In the genomic region with DNA sequence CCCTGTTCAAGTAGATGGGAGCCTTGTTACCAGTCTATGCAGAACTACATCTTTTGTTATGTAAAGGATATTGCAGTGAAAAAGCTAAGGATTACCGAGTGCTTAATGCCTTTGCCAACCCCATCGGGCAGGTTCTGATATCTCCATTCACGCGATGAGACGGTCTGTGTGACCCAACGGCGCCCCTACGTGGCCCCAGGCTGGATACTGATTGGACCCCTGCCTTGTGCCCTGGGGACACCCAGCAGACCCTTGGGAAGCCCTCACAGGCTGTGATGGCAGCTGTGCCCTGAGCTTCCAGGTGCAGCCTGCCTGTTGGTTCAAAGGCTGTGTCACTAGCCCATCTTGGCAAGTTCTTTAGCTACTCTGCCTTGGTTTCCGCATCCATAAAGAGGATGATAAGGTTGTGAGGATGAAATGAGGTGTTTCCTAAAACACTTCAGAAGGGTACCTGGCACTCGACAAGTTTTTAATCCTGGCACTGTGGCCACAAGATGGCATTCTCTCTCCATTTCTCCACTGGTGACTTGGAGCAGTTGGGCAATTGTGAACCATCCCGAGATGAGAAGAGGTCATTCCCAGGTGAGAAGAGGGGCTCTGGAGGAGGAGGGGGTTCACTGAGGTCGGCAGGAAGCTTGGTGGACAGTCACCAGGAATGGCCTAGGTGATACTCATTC, we compare ENCODE assay signal across 15 cellular contexts. TPM values are rescaled to one million over a fixed set of nuclear protein-coding genes. Genes with fewer than 3 reads are reported as not detected.
DNase-seq lines count a peak whose midpoint lies in the region; ATAC-seq and TF ChIP-seq lines count a peak whose summit lies in the region.
"Had no signal": no experiment of that assay in that cellular context is flagged by ENCODE, and none has a peak within 500 bp of the region (broad histone marks: within the 10 kb centered on the region; RNA-seq: fewer than 3 reads in every experiment).

No MANE protein-coding gene starts in this region.

- H3K9me2 ChIP-seq in PC-3 (replicated peaks; ENCODE audit: low read length) = no peaks in the 10 kb centered on the region

- peak overlapping the region in 1 of 2 donors; percentile 27 for H3K4me3 Mint-ChIP-seq in activated T-cell treated with anti-CD3 and anti-CD28 coated beads, Interleukin-2, amount 50 U/mL, for 72 hours
- H3K4me3 Mint-ChIP-seq in effector memory CD8-positive, alpha-beta T cell = no peak overlapping the region
- H3K4me3 Mint-ChIP-seq in stimulated activated memory B cell treated with anti-CD40 and anti-IgM and Interleukin-4, amounts not matched to agents 10 μg/mL and 1 μg/mL and 100 μg/mL, for 72 hours = no peak overlapping the region
- H3K4me3 Mint-ChIP-seq: activated T-cell treated with anti-CD3 and anti-CD28 coated beads, Interleukin-2, amount 50 U/mL, for 4 hours had no signal

- H3K4me1 ChIP-seq in PC-3 (ENCODE audit: insufficient read depth, low read length) (peaks cover 30% of the 10 kb centered on the region), psoas muscle (peaks cover 27% of the 10 kb centered on the region)

- no peak overlapping the region for H2AFZ ChIP-seq in PC-3 (ENCODE audit: low read length)

- no peak overlapping the region for H3K9ac ChIP-seq in PC-3 (ENCODE audit: low read length)

- H3K27me3 ChIP-seq in PC-3 (ENCODE audit: low read length) = no peaks in the 10 kb centered on the region
- no peaks in the 10 kb centered on the region for H3K27me3 ChIP-seq in psoas muscle (ENCODE audit: insufficient read depth in 3 of 3, low read length in 2 of 3)
- H3K27me3 ChIP-seq: upper lobe of left lung had no signal

- BruUV-seq in PC-3 (replicated peaks; lab: Mats Ljungman, UMichigan) = no TSS peak

- H3K4me3 ChIP-seq in PC-3 (ENCODE audit: low read length) (no peak overlapping the region), psoas muscle (no peak overlapping the region)
- H3K4me3 ChIP-seq: upper lobe of left lung had no signal

- TF ChIP-seq CTCF in PC-3 (conservative IDR thresholded peaks at IDR 0.05; ENCODE audit: low read depth, low read length) (0 out of 2 replicates have a peak, but pooled peaks have one; percentile 18), psoas muscle (IDR thresholded peaks at IDR 0.05) (no peak)

- H3K27me3 Mint-ChIP-seq in activated T-cell treated with anti-CD3 and anti-CD28 coated beads, Interleukin-2, amount 50 U/mL, for 72 hours (ENCODE audit: low read depth) = no peaks in the 10 kb centered on the region
- no peaks in the 10 kb centered on the region for H3K27me3 Mint-ChIP-seq in effector memory CD8-positive, alpha-beta T cell
- no peaks in the 10 kb centered on the region for H3K27me3 Mint-ChIP-seq in stimulated activated memory B cell treated with anti-CD40 and anti-IgM and Interleukin-4, amounts not matched to agents 10 μg/mL and 1 μg/mL and 100 μg/mL, for 72 hours

- H3F3A ChIP-seq in PC-3 (ENCODE audit: low read length, unreplicated experiment) = no peaks in the 10 kb centered on the region

- WGBS in psoas muscle, 3 donors = 61 to 68% (median 66%) methylated on average over 12 of the region's 12 CpGs

- peaks cover 42% of the 10 kb centered on the region for H3K79me2 ChIP-seq in PC-3 (ENCODE audit: low read length)

- 0 out of 2 replicates have a peak, but pooled peaks cover 5% of the 10 kb centered on the region for H4K20me1 ChIP-seq in PC-3 (ENCODE audit: low read length)

- no peak overlapping the region for H3K4me2 ChIP-seq in PC-3 (ENCODE audit: low read length)

- peaks cover 2 to 8% of the 10 kb centered on the region in 2 donors for H3K36me3 Mint-ChIP-seq in activated T-cell treated with anti-CD3 and anti-CD28 coated beads, Interleukin-2, amount 50 U/mL, for 72 hours (ENCODE audit: insufficient read depth in 2 of 2)
- H3K36me3 Mint-ChIP-seq in effector memory CD8-positive, alpha-beta T cell (ENCODE audit: insufficient read depth) = peaks cover 29% of the 10 kb centered on the region
- peaks cover 18% of the 10 kb centered on the region for H3K36me3 Mint-ChIP-seq in stimulated activated memory B cell treated with anti-CD40 and anti-IgM and Interleukin-4, amounts not matched to agents 10 μg/mL and 1 μg/mL and 100 μg/mL, for 72 hours

- peak overlapping the region; percentile 59 for H3K27ac Mint-ChIP-seq in activated T-cell treated with anti-CD3 and anti-CD28 coated beads, Interleukin-2, amount 50 U/mL, for 72 hours
- peak overlapping the region; percentile 96 for H3K27ac Mint-ChIP-seq in effector memory CD8-positive, alpha-beta T cell
- peak overlapping the region; percentile 89 for H3K27ac Mint-ChIP-seq in stimulated activated memory B cell treated with anti-CD40 and anti-IgM and Interleukin-4, amounts not matched to agents 10 μg/mL and 1 μg/mL and 100 μg/mL, for 72 hours

- H3K27ac ChIP-seq in PC-3 (ENCODE audit: low read length) (no peak overlapping the region), psoas muscle (no peak overlapping the region)

- CTCF ChIA-PET in PC-3 (lab: Charles Lee) = no interaction called here

- H3K36me3 ChIP-seq in PC-3 (ENCODE audit: low read depth, low read length) (no peaks in the 10 kb centered on the region), psoas muscle (ENCODE audit: insufficient read depth in 1 of 2, low read depth in 1 of 2) (peaks cover 0 to 24% of the 10 kb centered on the region in 2 donors)

- no peak for DNase-seq in activated T-cell treated with anti-CD3 and anti-CD28 coated beads, Interleukin-2, amount 50 U/mL, for 72 hours
- no peak for DNase-seq in activated T-cell treated with anti-CD3 and anti-CD28 coated beads, Interleukin-2, amount 50 U/mL, for 1 hour
- DNase-seq in PC-3 (no peak), psoas muscle (no peak)
- no peak for DNase-seq in effector memory CD8-positive, alpha-beta T cell
- DNase-seq: activated T-cell treated with anti-CD3 and anti-CD28 coated beads, Interleukin-2, amount 50 U/mL, for 4 hours; cerebellar nuclear complex; islet precursor cell; KG1; NCI-H2081 treated with DMSO at 0.1 percent for 48 hours; T-helper 9 cell had no signal

- POLR2A ChIA-PET in PC-3 (lab: Charles Lee; ENCODE audit: unreplicated experiment) = no interaction called here

- intact Hi-C loops in PC-3 (cut with micrococcal nuclease) (no loop called here), psoas muscle (cut with DNase I) (loop anchor here in 1 of 2 donors (10.0 kb wide), 1 partner anchor 160 kb away; a partner anchor contains a TSS)

- H3K9me3 Mint-ChIP-seq in activated T-cell treated with anti-CD3 and anti-CD28 coated beads, Interleukin-2, amount 50 U/mL, for 72 hours = no peaks in the 10 kb centered on the region
- H3K9me3 Mint-ChIP-seq in effector memory CD8-positive, alpha-beta T cell = no peaks in the 10 kb centered on the region
- H3K9me3 Mint-ChIP-seq in stimulated activated memory B cell treated with anti-CD40 and anti-IgM and Interleukin-4, amounts not matched to agents 10 μg/mL and 1 μg/mL and 100 μg/mL, for 72 hours = no peaks in the 10 kb centered on the region
- H3K9me3 Mint-ChIP-seq: activated T-cell treated with anti-CD3 and anti-CD28 coated beads, Interleukin-2, amount 50 U/mL, for 4 hours had no signal

- H3K4me1 Mint-ChIP-seq in activated T-cell treated with anti-CD3 and anti-CD28 coated beads, Interleukin-2, amount 50 U/mL, for 72 hours (ENCODE audit: low read depth) = peaks cover 69% of the 10 kb centered on the region
- H3K4me1 Mint-ChIP-seq in effector memory CD8-positive, alpha-beta T cell (ENCODE audit: low read depth in 2 of 2) = peaks cover 43 to 53% of the 10 kb centered on the region in 2 donors
- H3K4me1 Mint-ChIP-seq in stimulated activated memory B cell treated with anti-CD40 and anti-IgM and Interleukin-4, amounts not matched to agents 10 μg/mL and 1 μg/mL and 100 μg/mL, for 72 hours = peaks cover 72% of the 10 kb centered on the region

- ATAC-seq in activated T-cell treated with anti-CD3 and anti-CD28 coated beads, Interleukin-2, amount 50 U/mL, for 72 hours (replicated peaks in 1 of 2) = no peak
- ATAC-seq in PC-3 (no peak), HG02852 (IDR thresholded peaks at IDR 0.05; ENCODE audit: unreplicated experiment) (no peak), psoas muscle (no peak), HG02678 (IDR thresholded peaks at IDR 0.05; ENCODE audit: unreplicated experiment) (no peak)
- no peak for ATAC-seq in effector memory CD8-positive, alpha-beta T cell (replicated peaks)
- ATAC-seq in stimulated activated memory B cell treated with anti-CD40 and anti-IgM and Interleukin-4, amounts not matched to agents 10 μg/mL and 1 μg/mL and 100 μg/mL, for 72 hours = no peak
- ATAC-seq: activated T-cell treated with anti-CD3 and anti-CD28 coated beads, Interleukin-2, amount 50 U/mL, for 4 hours had no signal

- H3K9me3 ChIP-seq in PC-3 (ENCODE audit: low read length) (no peaks in the 10 kb centered on the region), psoas muscle (no peaks in the 10 kb centered on the region)
- H3K9me3 ChIP-seq: upper lobe of left lung had no signal

RNA-seq across cellular contexts. Expression of a gene that starts 33.6 kb away (rescaled TPM):
- 10 to 100 TPM; 81.5 to 82.3 TPM for total RNA-seq in activated T-cell treated with anti-CD3 and anti-CD28 coated beads, Interleukin-2, amount 50 U/mL, for 72 hours
- total RNA-seq in PC-3 (2014; rRNA removed) = 24.4 and 28.6 TPM in 2 replicates
- total RNA-seq in psoas muscle = 10 to 100 TPM; 54.5 to 80.0 (median 73.5) TPM
- 10 to 100 TPM; 15.1 to 44.5 (median 18.2) TPM for polyA plus RNA-seq in psoas muscle
